Comparison of ENCODE assay signal across 13 cellular contexts in genomic region chr13:43110036-43110435, GRCh38.
"Had no signal": no experiment of that assay in that cellular context is flagged by ENCODE, and none has a peak within 500 bp of the region (broad histone marks: within the 10 kb centered on the region; RNA-seq: fewer than 3 reads in every experiment).

No MANE protein-coding gene starts in this region.

- H3K4me3 ChIP-seq: coronary artery, esophagus muscularis mucosa, psoas muscle, thyroid gland had no signal

- DNase-seq: activated CD4-positive, alpha-beta T cell treated with anti-CD3 and anti-CD28 coated beads, Interleukin-2, amount 10 ng/mL, durations not matched to agents 7 days and 5 days; activated CD8-positive, alpha-beta memory T cell treated with anti-CD3 and anti-CD28 coated beads, Interleukin-2, amount 50 U/mL, for 48 hours; activated gamma-delta T cell; activated T-cell treated with anti-CD3 and anti-CD28 coated beads, Interleukin-2, amount 50 U/mL, for 72 hours; hippocampal formation; kidney; psoas muscle; stimulated activated CD4-positive, alpha-beta T cell treated with anti-CD3 and anti-CD28 coated beads, Interleukin-12 subunit alpha, Interleukin-12 subunit beta, amount 100 ng/mL, for 4 hours; thyroid gland had no signal

- H3K4me1 ChIP-seq: psoas muscle, thyroid gland had no signal

- H3K9me3 ChIP-seq: esophagus muscularis mucosa, psoas muscle, thyroid gland had no signal

- H3K27ac ChIP-seq: coronary artery, esophagus muscularis mucosa, psoas muscle, thyroid gland had no signal

- H3K27me3 ChIP-seq: esophagus muscularis mucosa, thyroid gland had no signal

- ATAC-seq: activated naive CD4-positive, alpha-beta T cell treated with anti-CD3 and anti-CD28 coated beads, Interleukin-2, amount 50 U/mL, for 72 hours; activated T-cell treated with anti-CD3 and anti-CD28 coated beads, Interleukin-2, amount 50 U/mL, for 72 hours; psoas muscle; stimulated activated effector memory CD8-positive, alpha-beta T cell treated with anti-CD3 and anti-CD28 coated beads, Interleukin-12 subunit alpha, Interleukin-12 subunit beta, amount 100 ng/mL, for 72 hours had no signal
